In genomic region chr2:71244302-71244660, GRCh38 we compare ENCODE assay signal across 14 cellular contexts.
"Had no signal": no experiment of that assay in that cellular context is flagged by ENCODE, and none has a peak within 500 bp of the region (broad histone marks: within the 10 kb centered on the region; RNA-seq: fewer than 3 reads in every experiment).

No MANE protein-coding gene starts in this region.

- H3K27ac ChIP-seq: parathyroid adenoma, prostate gland, sigmoid colon had no signal

- ATAC-seq: naive thymus-derived CD4-positive, alpha-beta T cell had no signal

- H3K9ac ChIP-seq: parathyroid adenoma had no signal

- H3K9me3 ChIP-seq: prostate gland, sigmoid colon had no signal

- H3K27me3 ChIP-seq: dorsolateral prefrontal cortex, sigmoid colon had no signal

- H3K4me1 ChIP-seq: parathyroid adenoma, prostate gland had no signal

- DNase-seq: cortex of kidney; effector CD8-positive, alpha-beta T cell; foreskin melanocyte; immature natural killer cell; naive thymus-derived CD4-positive, alpha-beta T cell; nephron progenitor cell; retina; sigmoid colon; small intestine; stimulated activated CD4-positive, alpha-beta T cell treated with anti-CD3 and anti-CD28 coated beads, Interleukin-2, amount 100 ng/mL, for 48 hours; stimulated activated naive CD4-positive, alpha-beta T cell treated with Interleukin-2 at 50 U/mL for 16 hours had no signal

- H3K79me2 ChIP-seq: parathyroid adenoma had no signal

- H3K4me3 ChIP-seq: dorsolateral prefrontal cortex, prostate gland, sigmoid colon had no signal

- H3K36me3 ChIP-seq: prostate gland, sigmoid colon had no signal

- H2AFZ ChIP-seq: parathyroid adenoma had no signal
